18 cellular contexts compared by ENCODE assay signal in the genomic region with DNA sequence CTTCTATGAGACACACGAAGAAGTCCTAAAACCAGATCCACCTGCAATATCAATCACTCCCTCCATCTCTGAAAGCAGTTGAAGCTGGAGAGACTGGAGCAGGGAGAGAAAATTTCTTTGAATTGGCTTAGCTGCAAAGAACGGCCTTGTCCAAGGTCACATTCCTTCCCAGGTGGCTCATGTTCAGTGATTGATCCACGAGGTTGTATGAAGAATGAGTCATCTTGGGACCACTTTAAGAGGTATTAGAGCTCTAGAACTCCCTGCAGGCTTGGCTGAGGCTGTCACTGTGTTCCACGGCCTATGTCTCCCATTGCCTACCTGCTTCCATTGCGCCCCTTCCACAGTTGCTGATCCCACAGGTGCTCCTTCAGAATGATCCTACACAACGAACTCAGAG.
"Had no signal": no experiment of that assay in that cellular context is flagged by ENCODE, and none has a peak within 500 bp of the region (broad histone marks: within the 10 kb centered on the region; RNA-seq: fewer than 3 reads in every experiment).

No MANE protein-coding gene starts in this region.

- H3K27me3 ChIP-seq: cardiac muscle cell, gastroesophageal sphincter, heart right ventricle, right atrium auricular region, tibial nerve, vagina had no signal

- H3K4me3 Mint-ChIP-seq: activated T-helper 1 cell treated with anti-CD3 and anti-CD28 coated beads, Interleukin-12 subunit alpha, Interleukin-12 subunit beta, Interleukin-2, Interleukin-4 antibody, amounts not matched to agents 30 ng/mL and 10 ng/mL and 1 ng/mL, durations not matched to agents 14 hours and 24 hours and 36 hours; natural killer cell had no signal

- FAIRE-seq: endometrium, keratinocyte had no signal

- H3K4me1 ChIP-seq: gastroesophageal sphincter, heart right ventricle, left ventricle myocardium inferior, right atrium auricular region, vagina had no signal

- H3K27ac ChIP-seq: cardiac muscle cell, gastroesophageal sphincter, heart right ventricle, left ventricle myocardium inferior, right atrium auricular region, skin epidermis, tibial nerve, vagina had no signal

- DNase-seq: activated CD4-positive, alpha-beta T cell treated with anti-CD3 and anti-CD28 coated beads, Interleukin-2, amount 50 U/mL, for 1 hour; activated CD8-positive, alpha-beta memory T cell treated with anti-CD3 and anti-CD28 coated beads for 24 hours; activated naive CD4-positive, alpha-beta T cell; aorta; heart right ventricle; left ventricle myocardium inferior; natural killer cell; stimulated activated CD4-positive, alpha-beta T cell treated with anti-CD3 and anti-CD28 coated beads, Interleukin-4, amount 100 ng/mL, for 24 hours; stimulated activated naive CD4-positive, alpha-beta T cell had no signal

- ATAC-seq: gastroesophageal sphincter, heart right ventricle, natural killer cell had no signal

- H3K9me3 Mint-ChIP-seq: natural killer cell had no signal

- H3K27ac Mint-ChIP-seq: activated T-helper 1 cell treated with anti-CD3 and anti-CD28 coated beads, Interleukin-12 subunit alpha, Interleukin-12 subunit beta, Interleukin-2, Interleukin-4 antibody, amounts not matched to agents 30 ng/mL and 10 ng/mL and 1 ng/mL, durations not matched to agents 14 hours and 24 hours and 36 hours; natural killer cell had no signal

- H3K4me1 Mint-ChIP-seq: natural killer cell had no signal

- H3K36me3 Mint-ChIP-seq: natural killer cell had no signal

- H3K36me3 ChIP-seq: cardiac muscle cell, gastroesophageal sphincter, heart right ventricle, left ventricle myocardium inferior, right atrium auricular region, tibial nerve, vagina had no signal

- H3K4me3 ChIP-seq: cardiac muscle cell, gastroesophageal sphincter, heart right ventricle, left ventricle myocardium inferior, right atrium auricular region, skin epidermis, tibial nerve, vagina had no signal

- H3K9me3 ChIP-seq: gastroesophageal sphincter, heart right ventricle, left ventricle myocardium inferior, right atrium auricular region, tibial nerve, vagina had no signal
